In genomic region chrX:129493643-129494042, GRCh38 we compare ENCODE assay signal across 2 cellular contexts.
TF ChIP-seq lines count a peak whose summit lies in the region.

No MANE protein-coding gene starts in this region.

TF ChIP-seq in SK-N-SH, 30 proteins besides CTCF, POLR2A, EP300 and RAD21 (continued from another document):
- TF ChIP-seq USF1 (IDR thresholded peaks at IDR 0.05; ENCODE audit: borderline replicate concordance, low read depth), result no peak
- TF ChIP-seq RCOR1 (IDR thresholded peaks at IDR 0.05; ENCODE audit: low read length), result no peak
- TF ChIP-seq USF2 (IDR thresholded peaks at IDR 0.05; ENCODE audit: borderline replicate concordance, low read depth, low read length), result no peak
- no peak for TF ChIP-seq REST (IDR thresholded peaks at IDR 0.05; ENCODE audit: low read depth, low read length)
- TF ChIP-seq YY1 (IDR thresholded peaks at IDR 0.05; ENCODE audit: low read depth), result no peak
- TF ChIP-seq GATA2 (CRISPR knock-in tag; IDR thresholded peaks at IDR 0.05), result no peak
- no peak for TF ChIP-seq IRF3 (IDR thresholded peaks at IDR 0.05; ENCODE audit: low read depth, low read length)
- TF ChIP-seq SIN3A (IDR thresholded peaks at IDR 0.05; ENCODE audit: borderline replicate concordance, low read depth, low read length), result no peak
- no peak for TF ChIP-seq ELF1 (IDR thresholded peaks at IDR 0.05)
- no peak for TF ChIP-seq TEAD4 (IDR thresholded peaks at IDR 0.05; ENCODE audit: borderline replicate concordance, insufficient read depth)
- no peak for TF ChIP-seq CHD2 (IDR thresholded peaks at IDR 0.05; ENCODE audit: low read length, partially characterized antibody)
- TF ChIP-seq FOXM1 (IDR thresholded peaks at IDR 0.05; ENCODE audit: low read depth), result no peak
- no peak for TF ChIP-seq MXI1 (IDR thresholded peaks at IDR 0.05; ENCODE audit: low read depth, low read length)
TF ChIP-seq in SK-N-SH: peak in this region for 0.

TF ChIP-seq in SK-N-SH treated with all-trans-retinoic acid at 6 μM for 48 hours, 23 proteins besides CTCF, POLR2A, EP300 and RAD21:
- TF ChIP-seq POU6F1 (CRISPR knock-in tag; IDR thresholded peaks at IDR 0.05; ENCODE audit: borderline replicate concordance, low read depth) (no peak), ZNF565 (CRISPR knock-in tag; conservative IDR thresholded peaks at IDR 0.05; ENCODE audit: low read depth) (no peak), ESRRG (CRISPR knock-in tag; IDR thresholded peaks at IDR 0.05) (no peak)
